1 cellular context compared by ENCODE assay signal in genomic region chr14:74425525-74426201, GRCh38.
TF ChIP-seq lines count a peak whose summit lies in the region.

No MANE protein-coding gene starts in this region.

TF ChIP-seq in HepG2, 621 proteins besides CTCF, POLR2A, EP300 and RAD21 (continued from another document and continues in another):
- TF ChIP-seq HOXA3 (CRISPR knock-in tag; IDR thresholded peaks at IDR 0.05) = peak; percentile 55
- TF ChIP-seq JUN (CRISPR knock-in tag; IDR thresholded peaks at IDR 0.05) = no peak
- TF ChIP-seq SETDB1 (CRISPR knock-in tag; IDR thresholded peaks at IDR 0.05; ENCODE audit: borderline replicate concordance) = no peak
- 0 out of 2 replicates have a peak, but pooled peaks have one; percentile 46 for TF ChIP-seq ZNF142 (CRISPR knock-in tag; IDR thresholded peaks at IDR 0.05)
- TF ChIP-seq ZNF616 (CRISPR knock-in tag; IDR thresholded peaks at IDR 0.05; ENCODE audit: low read depth) = peak; percentile 69; the same call in 1 of the 2 replicates
- TF ChIP-seq ZFP41 (CRISPR knock-in tag; IDR thresholded peaks at IDR 0.05; ENCODE audit: borderline replicate concordance) = no peak
- TF ChIP-seq MNT (IDR thresholded peaks at IDR 0.05) = no peak
- TF ChIP-seq ZNF75D (CRISPR knock-in tag; IDR thresholded peaks at IDR 0.05; ENCODE audit: borderline replicate concordance) = no peak
- no peak for TF ChIP-seq ZBTB42 (CRISPR knock-in tag; IDR thresholded peaks at IDR 0.05)
- no peak for TF ChIP-seq POGK (CRISPR knock-in tag; conservative IDR thresholded peaks at IDR 0.05)
- no peak for TF ChIP-seq NR2F2 (IDR thresholded peaks at IDR 0.05; ENCODE audit: borderline replicate concordance, low read depth)
- no peak for TF ChIP-seq ZXDC (CRISPR knock-in tag; IDR thresholded peaks at IDR 0.05)
- no peak for TF ChIP-seq ZNF644 (CRISPR knock-in tag; IDR thresholded peaks at IDR 0.05; ENCODE audit: low read depth)
- TF ChIP-seq AKAP8 (CRISPR knock-in tag; IDR thresholded peaks at IDR 0.05) = no peak
- no peak for TF ChIP-seq ZNF264 (CRISPR knock-in tag; IDR thresholded peaks at IDR 0.05)
- TF ChIP-seq MIER3 (CRISPR knock-in tag; IDR thresholded peaks at IDR 0.05; ENCODE audit: borderline replicate concordance) = no peak
- peak; percentile 43; the same call in 1 of the 2 replicates for TF ChIP-seq ZNF687 (CRISPR knock-in tag; IDR thresholded peaks at IDR 0.05)
- no peak for TF ChIP-seq BHLHE40 (IDR thresholded peaks at IDR 0.05; ENCODE audit: low read length)
- TF ChIP-seq ZNF101 (CRISPR knock-in tag; IDR thresholded peaks at IDR 0.05; ENCODE audit: borderline replicate concordance, low read depth) = no peak
- no peak for TF ChIP-seq ZKSCAN8 (CRISPR knock-in tag; IDR thresholded peaks at IDR 0.05; ENCODE audit: borderline replicate concordance)
- no peak for TF ChIP-seq KAT2B (IDR thresholded peaks at IDR 0.05; ENCODE audit: borderline replicate concordance, low read depth, low read length)
- no peak for TF ChIP-seq KDM6A (CRISPR knock-in tag; IDR thresholded peaks at IDR 0.05; ENCODE audit: low read depth)
- TF ChIP-seq HNRNPK (IDR thresholded peaks at IDR 0.05; ENCODE audit: low read depth, low read length, poor library complexity, severe bottlenecking) = no peak
- no peak for TF ChIP-seq TCF12 (IDR thresholded peaks at IDR 0.05)
- TF ChIP-seq TCF12 (CRISPR knock-in tag; IDR thresholded peaks at IDR 0.05) = no peak
- TF ChIP-seq ARID3A (IDR thresholded peaks at IDR 0.05; ENCODE audit: low read depth, low read length) = no peak
- no peak for TF ChIP-seq FLYWCH1 (CRISPR knock-in tag; IDR thresholded peaks at IDR 0.05)
- no peak for TF ChIP-seq THRA (CRISPR knock-in tag; IDR thresholded peaks at IDR 0.05; ENCODE audit: borderline replicate concordance)
- no peak for TF ChIP-seq REL (CRISPR knock-in tag; conservative IDR thresholded peaks at IDR 0.05)
- TF ChIP-seq HMGXB3 (CRISPR knock-in tag; IDR thresholded peaks at IDR 0.05; ENCODE audit: borderline replicate concordance) = no peak
